ENCODE assay signal across 8 cellular contexts in the genomic region with DNA sequence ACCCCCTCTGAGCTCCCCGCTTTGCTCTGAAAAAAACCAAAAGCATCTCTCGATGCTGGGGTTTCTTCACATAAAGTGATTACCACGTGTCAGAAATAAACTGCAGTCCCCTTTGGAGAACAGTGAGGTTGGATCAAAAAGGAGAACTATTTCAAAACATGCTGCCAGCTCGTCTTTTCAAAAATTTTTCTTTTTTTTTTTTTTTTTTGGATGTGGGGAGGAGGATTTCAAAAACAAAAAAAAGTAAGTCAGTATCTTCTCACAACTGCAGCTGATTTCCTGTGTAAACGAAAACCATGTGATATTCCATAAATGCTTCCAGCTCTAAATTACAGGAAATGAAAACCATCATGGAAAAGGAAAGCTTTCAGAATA.
A peak's percentile ranks its signal among the peaks of the same experiment; 100 is the strongest.
DNase-seq lines count a peak whose midpoint lies in the region; ATAC-seq and TF ChIP-seq lines count a peak whose summit lies in the region.

No MANE protein-coding gene starts in this region.

- no peak overlapping the region for H2BK120ac ChIP-seq in H9 (ENCODE audit: low read depth, low read length, poor library complexity, severe bottlenecking)

- H3K27me3 ChIP-seq in H9 (ENCODE audit: insufficient read depth, low read length): no peaks in the 10 kb centered on the region; the same call in 1 of the 2 replicates

- H4K8ac ChIP-seq in H9 (replicated peaks; ENCODE audit: insufficient read length, low read depth, low read length): no peak overlapping the region

- H3K79me2 ChIP-seq in H9 (ENCODE audit: insufficient read depth, low read length): no peaks in the 10 kb centered on the region

- no peak for DNase-seq in H9
- DNase-seq in fibroblast of the aortic adventitia (ENCODE audit: low read depth): peak; percentile 93
- DNase-seq in omental fat pad (ENCODE audit: low spot score): no peak
- no peak for DNase-seq in NCI-H510A (lab: John Stamatoyannopoulos, UW)
- no peak for DNase-seq in mesenteric fat pad (ENCODE audit: low spot score)
- no peak for DNase-seq in stimulated activated CD4-positive, alpha-beta T cell treated with anti-CD3 and anti-CD28 coated beads, Interleukin-2, amount 100 ng/mL, for 24 hours

- H3K23me2 ChIP-seq in H9 (ENCODE audit: insufficient read length, low read depth, low read length, poor library complexity, severe bottlenecking): peaks cover 3% of the 10 kb centered on the region

- H3K27me3 Mint-ChIP-seq in H9 (ENCODE audit: low read depth): peaks cover 63% of the 10 kb centered on the region
- peaks cover 4% of the 10 kb centered on the region for H3K27me3 Mint-ChIP-seq in T-helper 1 cell treated with Interleukin-12 subunit alpha and Interleukin-12 subunit beta and Interleukin-4 antibody, amounts not matched to agents 30 μg/mL and 1 μg/mL, for 36 hours (ENCODE audit: low read depth)

- H4K91ac ChIP-seq in H9 (ENCODE audit: insufficient read length, low read depth, low read length): no peak overlapping the region

- peak overlapping the region; percentile 52; the same call in 1 of the 2 replicates for H3K14ac ChIP-seq in H9 (ENCODE audit: insufficient read depth, low read length)

- no peak overlapping the region for H3K56ac ChIP-seq in H9 (ENCODE audit: insufficient read length, low read depth, low read length)

- peak overlapping the region; percentile 49 for H3K4me3 ChIP-seq in fibroblast of the aortic adventitia (ENCODE audit: low read depth, low read length)

- no peak overlapping the region for H2BK12ac ChIP-seq in H9 (ENCODE audit: insufficient read length, low read depth, low read length)

- H3K18ac ChIP-seq in H9 (ENCODE audit: insufficient read length, low read depth, low read length): no peak overlapping the region

- no peak overlapping the region for H3K23ac ChIP-seq in H9 (ENCODE audit: insufficient read length, low read depth, low read length)

- H4K5ac ChIP-seq in H9 (ENCODE audit: insufficient read length, low read depth, low read length): no peak overlapping the region

- no CpG with 5 or more reads among the region's 5 CpGs for WGBS in H9 (ENCODE audit: extremely low coverage, insufficient read length, low lambda C conversion rate)

- H2BK15ac ChIP-seq in H9 (ENCODE audit: low read depth, low read length): no peak overlapping the region

- H2AFZ ChIP-seq in H9 (ENCODE audit: low read length): no peak overlapping the region

- no peaks in the 10 kb centered on the region for H4K20me1 ChIP-seq in H9 (ENCODE audit: control insufficient read depth, insufficient read depth, insufficient read length)

- peak overlapping the region; percentile 35 for H3K4me2 ChIP-seq in H9 (ENCODE audit: insufficient read depth, insufficient read length, low read length)

- H2BK20ac ChIP-seq in H9 (ENCODE audit: low read depth, low read length, poor library complexity, severe bottlenecking): no peak overlapping the region

- no peaks in the 10 kb centered on the region for H3K9me3 Mint-ChIP-seq in H9
- no peaks in the 10 kb centered on the region for H3K9me3 Mint-ChIP-seq in T-helper 1 cell treated with Interleukin-12 subunit alpha and Interleukin-12 subunit beta and Interleukin-4 antibody, amounts not matched to agents 30 μg/mL and 1 μg/mL, for 36 hours

- H3T11ph ChIP-seq in H9 (ENCODE audit: low read length): no peak overlapping the region

- TF ChIP-seq CTCF in H9 (conservative IDR thresholded peaks at IDR 0.05) (no peak), fibroblast of the aortic adventitia (IDR thresholded peaks at IDR 0.05; ENCODE audit: insufficient read depth, low read length) (no peak), omental fat pad (IDR thresholded peaks at IDR 0.05) (no peak)

- H3K4me1 ChIP-seq in H9 (ENCODE audit: insufficient read depth, low read length): no peaks in the 10 kb centered on the region

- H3K27ac ChIP-seq in H9 (ENCODE audit: insufficient read length, low read depth, low read length): no peak overlapping the region

- no peak overlapping the region for H2AK5ac ChIP-seq in H9 (ENCODE audit: insufficient read length, low read length)

- H3K9ac ChIP-seq in H9 (ENCODE audit: extremely low read depth, insufficient read length, low read length): no peak overlapping the region

- no peaks in the 10 kb centered on the region for H3K79me1 ChIP-seq in H9 (ENCODE audit: insufficient read depth, low read depth, low read length, poor library complexity, severe bottlenecking)

- peaks cover 11 to 18% of the 10 kb centered on the region in 2 experiments for H3K4me1 Mint-ChIP-seq in H9
- peaks cover 30% of the 10 kb centered on the region for H3K4me1 Mint-ChIP-seq in T-helper 1 cell treated with Interleukin-12 subunit alpha and Interleukin-12 subunit beta and Interleukin-4 antibody, amounts not matched to agents 30 μg/mL and 1 μg/mL, for 36 hours (ENCODE audit: low read depth)

- H3K36me3 Mint-ChIP-seq in H9 (ENCODE audit: insufficient read depth in 1 of 3, low read depth in 3 of 3): no peaks in the 10 kb centered on the region
- no peaks in the 10 kb centered on the region for H3K36me3 Mint-ChIP-seq in T-helper 1 cell treated with Interleukin-12 subunit alpha and Interleukin-12 subunit beta and Interleukin-4 antibody, amounts not matched to agents 30 μg/mL and 1 μg/mL, for 36 hours (ENCODE audit: low read depth)

- H2BK5ac ChIP-seq in H9 (ENCODE audit: insufficient read length, low read length): no peak overlapping the region

- no peaks in the 10 kb centered on the region for H3K9me3 ChIP-seq in H9 (ENCODE audit: control insufficient read depth, low read depth, low read length)

- peak; percentile 12 for ATAC-seq in omental fat pad (ENCODE audit: low FRiP score)
- no peak for ATAC-seq in HG02885 (IDR thresholded peaks at IDR 0.05; ENCODE audit: poor library complexity, unreplicated experiment)

- peak overlapping the region; percentile 70 to 84 for H3K4me3 Mint-ChIP-seq in H9
- peak overlapping the region; percentile 72 for H3K4me3 Mint-ChIP-seq in T-helper 1 cell treated with Interleukin-12 subunit alpha and Interleukin-12 subunit beta and Interleukin-4 antibody, amounts not matched to agents 30 μg/mL and 1 μg/mL, for 36 hours

- H3K27ac Mint-ChIP-seq in H9: peak overlapping the region; percentile 75 to 87 (median 84); a peak in 5 of 7 replicates
- H3K27ac Mint-ChIP-seq in T-helper 1 cell treated with Interleukin-12 subunit alpha and Interleukin-12 subunit beta and Interleukin-4 antibody, amounts not matched to agents 30 μg/mL and 1 μg/mL, for 36 hours: peak overlapping the region; percentile 72

- no peak overlapping the region for H3K4ac ChIP-seq in H9 (ENCODE audit: low read depth, low read length)
